10 cellular contexts compared by ENCODE assay signal in genomic region chr10:123380491-123381085, GRCh38.
A peak's percentile ranks its signal among the peaks of the same experiment; 100 is the strongest.
DNase-seq lines count a peak whose midpoint lies in the region; ATAC-seq, FAIRE-seq and TF ChIP-seq lines count a peak whose summit lies in the region.
"Had no signal": no experiment of that assay in that cellular context is flagged by ENCODE, and none has a peak within 500 bp of the region (broad histone marks: within the 10 kb centered on the region; RNA-seq: fewer than 3 reads in every experiment).

No MANE protein-coding gene starts in this region.

- no peaks in the 10 kb centered on the region for H3K79me2 ChIP-seq in GM23248 (ENCODE audit: insufficient read depth)
- no peaks in the 10 kb centered on the region for H3K79me2 ChIP-seq in OCI-LY1 (ENCODE audit: insufficient read depth, low read length)

- WGBS in GM23248 (ENCODE audit: low coverage in 1 of 2, low lambda C conversion rate in 2 of 2, missing lambda C conversion rate in 2 of 2), 2 experiments: 55 to 58% methylated on average over 7 of the region's 7 CpGs

- H3K9me2 ChIP-seq in GM23248 (ENCODE audit: insufficient read depth): no peaks in the 10 kb centered on the region
- H3K9me2 ChIP-seq in OCI-LY1 (ENCODE audit: low read depth, low read length): no peaks in the 10 kb centered on the region

- H3K4me2 ChIP-seq in GM23248 (ENCODE audit: unreplicated experiment) (no peak overlapping the region), OCI-LY1 (ENCODE audit: low read length) (no peak overlapping the region)

- H3K4me3 ChIP-seq in GM23248 (no peak overlapping the region), OCI-LY1 (ENCODE audit: low read depth, low read length, poor library complexity, severe bottlenecking) (no peak overlapping the region)

- H4K20me1 ChIP-seq in GM23248 (ENCODE audit: insufficient read depth) (no peaks in the 10 kb centered on the region), OCI-LY1 (ENCODE audit: insufficient read depth, low read length) (no peaks in the 10 kb centered on the region)

- H3K9ac ChIP-seq in GM23248: no peak overlapping the region
- no peak overlapping the region for H3K9ac ChIP-seq in OCI-LY1 (ENCODE audit: low read length)

- H3K36me3 ChIP-seq in GM23248 (ENCODE audit: low read depth) (no peaks in the 10 kb centered on the region), OCI-LY1 (ENCODE audit: insufficient read depth, low read length) (no peaks in the 10 kb centered on the region)

- H3K27me3 ChIP-seq in GM23248 (replicated peaks; ENCODE audit: insufficient read depth) (no peaks in the 10 kb centered on the region; the same call in 1 of the 2 replicates), OCI-LY1 (ENCODE audit: insufficient read depth, low read length) (no peaks in the 10 kb centered on the region)

- TF ChIP-seq CTCF in OCI-LY1 (IDR thresholded peaks at IDR 0.05; ENCODE audit: low read length): peak; percentile 38; the same call in 1 of the 2 replicates

- H3F3A ChIP-seq in GM23248 (ENCODE audit: insufficient read depth): no peaks in the 10 kb centered on the region
- H3F3A ChIP-seq in OCI-LY1 (ENCODE audit: insufficient read depth, low read length): no peaks in the 10 kb centered on the region

- FAIRE-seq in frontal cortex (lab: Jason Lieb, UNC): peak; percentile 75

- peak; percentile 17 for DNase-seq in AG08395 (ENCODE audit: low spot score)
- DNase-seq in GM23248: peak; percentile 64
- DNase-seq in frontal cortex (ENCODE audit: low spot score in 2 of 2): peak; percentile 27 to 54
- DNase-seq in stimulated activated naive CD8-positive, alpha-beta T cell treated with anti-CD3 and anti-CD28 coated beads, Interleukin-15, Interleukin-2, amounts not matched to agents 100 U/mL and 50 U/mL, for 24 hours: no peak
- DNase-seq in iPS-NIHi7 (ENCODE audit: extremely low spot score): no peak
- no peak for DNase-seq in T-helper 1 cell
- DNase-seq: naive B cell, NCI-H774 had no signal

- ATAC-seq in stimulated activated naive CD8-positive, alpha-beta T cell treated with anti-CD3 and anti-CD28 coated beads, Interleukin-15, Interleukin-2, amounts not matched to agents 100 U/mL and 50 U/mL, for 24 hours: no peak
- ATAC-seq in HG03095 (IDR thresholded peaks at IDR 0.05; ENCODE audit: unreplicated experiment): no peak

- in situ Hi-C loops in GM23248 (cut with MboI): no loop called here

- no peak overlapping the region for H2AFZ ChIP-seq in GM23248
- H2AFZ ChIP-seq in OCI-LY1 (ENCODE audit: low read length): no peak overlapping the region

- H3K4me1 ChIP-seq in GM23248 (ENCODE audit: insufficient read depth) (no peaks in the 10 kb centered on the region), OCI-LY1 (ENCODE audit: insufficient read depth, low read length, severe bottlenecking) (no peaks in the 10 kb centered on the region)

- H3K9me3 ChIP-seq in GM23248 (ENCODE audit: low read depth): no peaks in the 10 kb centered on the region
- H3K9me3 ChIP-seq in OCI-LY1 (ENCODE audit: low read length): no peaks in the 10 kb centered on the region

- H3K27ac ChIP-seq in GM23248: no peak overlapping the region
- H3K27ac ChIP-seq in OCI-LY1 (ENCODE audit: low read depth, low read length, poor library complexity, severe bottlenecking): no peak overlapping the region

Comparison
In these comparisons a context has a peak if more than half of its experiments do, and no peak if none do; other contexts are left out.
1. DNase-seq: peak in AG08395 (single experiment), GM23248 (single experiment) and frontal cortex (2 of 2); none in stimulated activated naive CD8-positive, alpha-beta T cell treated with anti-CD3 and anti-CD28 coated beads, Interleukin-15, Interleukin-2, amounts not matched to agents 100 U/mL and 50 U/mL, for 24 hours (single experiment), iPS-NIHi7 (single experiment) and T-helper 1 cell (0 of 5).